19 cellular contexts compared by ENCODE assay signal in the genomic region with DNA sequence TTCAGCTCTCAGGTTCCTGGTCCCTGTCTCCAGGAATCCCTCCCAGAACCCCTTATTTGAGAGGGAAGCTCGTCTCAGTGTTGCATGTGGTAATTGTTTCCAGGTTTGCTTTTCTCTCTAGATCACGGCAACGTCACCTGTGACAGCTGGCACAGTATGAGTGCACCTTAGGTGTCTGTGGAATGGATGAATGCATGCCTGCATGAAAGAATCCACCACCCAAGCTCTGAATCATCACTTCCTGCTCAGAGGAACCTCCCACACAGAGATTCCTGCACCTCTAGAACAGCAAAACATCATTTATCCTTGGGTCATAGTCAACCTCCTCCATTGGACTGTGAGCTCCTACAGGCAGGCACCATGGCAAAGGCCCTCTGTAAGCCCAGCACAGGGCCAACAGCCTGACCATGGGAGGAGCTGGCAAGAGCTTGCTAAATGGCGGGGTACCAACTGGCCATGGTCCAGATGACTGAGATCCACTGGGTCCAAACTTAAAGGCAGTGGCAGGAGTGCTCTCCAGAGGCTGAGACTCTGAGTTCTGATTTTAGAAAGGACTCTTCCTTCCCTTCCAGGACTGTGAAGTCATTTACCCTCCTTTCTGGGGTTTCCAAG.
DNase-seq lines count a peak whose midpoint lies in the region; ATAC-seq, FAIRE-seq and TF ChIP-seq lines count a peak whose summit lies in the region.
"Had no signal": no experiment of that assay in that cellular context is flagged by ENCODE, and none has a peak within 500 bp of the region (broad histone marks: within the 10 kb centered on the region; RNA-seq: fewer than 3 reads in every experiment).

No MANE protein-coding gene starts in this region.

- POLR2A ChIA-PET in activated CD8-positive, alpha-beta T cell treated with anti-CD3 and anti-CD28 coated beads for 36 hours (lab: Charles Lee) = no interaction called here
- POLR2A ChIA-PET in activated CD8-positive, alpha-beta T cell treated with anti-CD3 and anti-CD28 coated beads, Interleukin-2, amount 10 ng/mL, durations not matched to agents 7 days and 5 days (lab: Charles Lee) = interaction anchor here (0.5 kb wide), 1 partner anchor 1547 kb away, joined by 3 read pairs; no protein-coding TSS in a partner anchor

- no peak for TF ChIP-seq CTCF in activated CD8-positive, alpha-beta T cell treated with anti-CD3 and anti-CD28 coated beads for 36 hours (IDR thresholded peaks at IDR 0.05)
- TF ChIP-seq CTCF in bronchial epithelial cell (IDR thresholded peaks at IDR 0.05; ENCODE audit: insufficient read depth, low read length, severe bottlenecking) = no peak
- TF ChIP-seq CTCF in keratinocyte (optimal IDR thresholded peaks at IDR 0.05 in 1 of 3, IDR thresholded peaks at IDR 0.05 in 1 of 3, conservative IDR thresholded peaks at IDR 0.05 in 1 of 3; ENCODE audit: extremely low read depth in 1 of 3, insufficient read depth in 2 of 3, low read length in 3 of 3) = no peak

- no peaks in the 10 kb centered on the region for H3K79me2 ChIP-seq in keratinocyte (ENCODE audit: control insufficient read depth, insufficient read depth, low read length)

- H3K4me2 ChIP-seq in keratinocyte (ENCODE audit: control insufficient read depth, extremely low read depth, insufficient read depth, low read depth, low read length) = no peak overlapping the region

- H3K4me3 ChIP-seq in bronchial epithelial cell (ENCODE audit: low read depth, low read length) = no peak overlapping the region
- no peak overlapping the region for H3K4me3 ChIP-seq in keratinocyte (ENCODE audit: control insufficient read depth in 2 of 3, extremely low read depth in 1 of 3, insufficient read depth in 2 of 3, low read depth in 1 of 3, low read length in 3 of 3)
- H3K4me3 ChIP-seq: MG63, stomach, upper lobe of left lung had no signal

- H3K36me3 ChIP-seq in bronchial epithelial cell (ENCODE audit: control insufficient read depth, insufficient read depth, low read length) (peaks cover 16% of the 10 kb centered on the region), keratinocyte (ENCODE audit: control insufficient read depth in 2 of 2, extremely low read depth in 1 of 2, insufficient read depth in 2 of 2, low read length in 2 of 2) (peaks cover 20 to 24% of the 10 kb centered on the region in 2 experiments)
- H3K36me3 ChIP-seq: MG63, neutrophil, upper lobe of left lung had no signal

- DNase-seq in activated CD8-positive, alpha-beta T cell treated with anti-CD3 and anti-CD28 coated beads for 36 hours = peak; percentile 28
- DNase-seq in activated CD8-positive, alpha-beta T cell treated with anti-CD3 and anti-CD28 coated beads, Interleukin-2, amount 10 ng/mL, durations not matched to agents 7 days and 5 days = no peak
- peak; percentile 89 for DNase-seq in bronchial epithelial cell (ENCODE audit: low read depth)
- peak; percentile 35 for DNase-seq in keratinocyte (ENCODE audit: low read depth, low spot score)
- DNase-seq in NCI-H1436 (lab: John Stamatoyannopoulos, UW) = no peak
- no peak for DNase-seq in NCI-H1417 treated with DMSO at 0.1 percent for 48 hours (lab: John Stamatoyannopoulos, UW)
- no peak for DNase-seq in CD1c-positive myeloid dendritic cell (ENCODE audit: extremely low spot score)
- DNase-seq: activated CD4-positive, alpha-beta T cell treated with anti-CD3 and anti-CD28 coated beads, Interleukin-2, amount 50 U/mL, for 1 hour; MG63; NCI-H2227 treated with DMSO at 0.1 percent for 48 hours; stomach; upper lobe of left lung had no signal

- H3K9ac ChIP-seq in keratinocyte (ENCODE audit: control insufficient read depth, extremely low read depth, insufficient read depth, low read length) = no peak overlapping the region

- H3K9me3 Mint-ChIP-seq in activated CD8-positive, alpha-beta T cell treated with anti-CD3 and anti-CD28 coated beads for 36 hours = no peaks in the 10 kb centered on the region
- H3K9me3 Mint-ChIP-seq in activated CD8-positive, alpha-beta T cell treated with anti-CD3 and anti-CD28 coated beads, Interleukin-2, amount 10 ng/mL, durations not matched to agents 7 days and 5 days (ENCODE audit: insufficient read depth) = no peaks in the 10 kb centered on the region
- H3K9me3 Mint-ChIP-seq: activated T-helper 2 cell treated with anti-CD3 and anti-CD28 coated beads, Interferon-gamma antibody, Interleukin-2, Interleukin-4, amounts not matched to agents 10 μg/mL and 5 μg/mL and 100 μg/mL, durations not matched to agents 14 hours and 24 hours and 36 hours had no signal

- peak; percentile 71 for ATAC-seq in activated CD8-positive, alpha-beta T cell treated with anti-CD3 and anti-CD28 coated beads for 36 hours
- ATAC-seq in activated CD8-positive, alpha-beta T cell treated with anti-CD3 and anti-CD28 coated beads, Interleukin-2, amount 10 ng/mL, durations not matched to agents 7 days and 5 days = no peak
- peak; percentile 49 for ATAC-seq in HG03442 (IDR thresholded peaks at IDR 0.05; ENCODE audit: unreplicated experiment)
- ATAC-seq: HepG2 had no signal

- no peaks in the 10 kb centered on the region for H3K9me1 ChIP-seq in keratinocyte (ENCODE audit: control insufficient read depth, extremely low read depth, insufficient read depth, low read length)

- no peaks in the 10 kb centered on the region for H4K20me1 ChIP-seq in keratinocyte (ENCODE audit: control insufficient read depth, extremely low read depth, insufficient read depth, low read length)

- no peaks in the 10 kb centered on the region for H3K9me3 ChIP-seq in keratinocyte (ENCODE audit: control insufficient read depth, low read depth, low read length)
- H3K9me3 ChIP-seq: MG63, neutrophil, upper lobe of left lung had no signal

- dilution Hi-C loops in keratinocyte (cut with MboI; ENCODE audit: extremely low pct_ligation_motif_present, low sequenced_read_pairs) = no loop called here

- no peak overlapping the region for H3K27ac ChIP-seq in keratinocyte (ENCODE audit: control insufficient read depth, insufficient read depth, low read length)
- H3K27ac ChIP-seq: C4-2B, neutrophil, stomach, upper lobe of left lung had no signal

- H3K27me3 ChIP-seq in bronchial epithelial cell (ENCODE audit: control insufficient read depth, insufficient read depth, low read length) = no peaks in the 10 kb centered on the region
- no peaks in the 10 kb centered on the region for H3K27me3 ChIP-seq in keratinocyte (ENCODE audit: control insufficient read depth, extremely low read depth, insufficient read depth, low read length)
- H3K27me3 ChIP-seq: MG63, neutrophil, stomach, upper lobe of left lung had no signal

- no peak overlapping the region for H3K27ac Mint-ChIP-seq in activated CD8-positive, alpha-beta T cell treated with anti-CD3 and anti-CD28 coated beads for 36 hours
- H3K27ac Mint-ChIP-seq in activated CD8-positive, alpha-beta T cell treated with anti-CD3 and anti-CD28 coated beads, Interleukin-2, amount 10 ng/mL, durations not matched to agents 7 days and 5 days = no peak overlapping the region
- H3K27ac Mint-ChIP-seq: activated T-helper 2 cell treated with anti-CD3 and anti-CD28 coated beads, Interferon-gamma antibody, Interleukin-2, Interleukin-4, amounts not matched to agents 10 μg/mL and 5 μg/mL and 100 μg/mL, durations not matched to agents 14 hours and 24 hours and 36 hours had no signal

- no peaks in the 10 kb centered on the region for H3K27me3 Mint-ChIP-seq in activated CD8-positive, alpha-beta T cell treated with anti-CD3 and anti-CD28 coated beads for 36 hours
- peaks cover 3% of the 10 kb centered on the region for H3K27me3 Mint-ChIP-seq in activated CD8-positive, alpha-beta T cell treated with anti-CD3 and anti-CD28 coated beads, Interleukin-2, amount 10 ng/mL, durations not matched to agents 7 days and 5 days (ENCODE audit: low read depth)

- peak; percentile 96 for FAIRE-seq in bronchial epithelial cell (lab: Jason Lieb, UNC)
- peak; percentile 100 for FAIRE-seq in keratinocyte (lab: Jason Lieb, UNC)
- FAIRE-seq: HepG2, RCC 7860, TTC549 had no signal

- H3K4me3 Mint-ChIP-seq in activated CD8-positive, alpha-beta T cell treated with anti-CD3 and anti-CD28 coated beads for 36 hours = no peak overlapping the region
- H3K4me3 Mint-ChIP-seq in activated CD8-positive, alpha-beta T cell treated with anti-CD3 and anti-CD28 coated beads, Interleukin-2, amount 10 ng/mL, durations not matched to agents 7 days and 5 days = no peak overlapping the region

- H3K36me3 Mint-ChIP-seq in activated CD8-positive, alpha-beta T cell treated with anti-CD3 and anti-CD28 coated beads for 36 hours (ENCODE audit: low read depth) = no peaks in the 10 kb centered on the region
- H3K36me3 Mint-ChIP-seq in activated CD8-positive, alpha-beta T cell treated with anti-CD3 and anti-CD28 coated beads, Interleukin-2, amount 10 ng/mL, durations not matched to agents 7 days and 5 days (ENCODE audit: low read depth) = no peaks in the 10 kb centered on the region

- peaks cover 6% of the 10 kb centered on the region for H3K4me1 Mint-ChIP-seq in activated CD8-positive, alpha-beta T cell treated with anti-CD3 and anti-CD28 coated beads for 36 hours (ENCODE audit: low read depth)
- peaks cover 6% of the 10 kb centered on the region for H3K4me1 Mint-ChIP-seq in activated CD8-positive, alpha-beta T cell treated with anti-CD3 and anti-CD28 coated beads, Interleukin-2, amount 10 ng/mL, durations not matched to agents 7 days and 5 days (ENCODE audit: low read depth)

- intact Hi-C loops in activated CD8-positive, alpha-beta T cell treated with anti-CD3 and anti-CD28 coated beads for 36 hours (cut with micrococcal nuclease) = no loop called here

- H3K4me1 ChIP-seq in keratinocyte (ENCODE audit: control insufficient read depth, extremely low read depth, insufficient read depth, low read length) = peaks cover 15% of the 10 kb centered on the region
- H3K4me1 ChIP-seq: stomach, upper lobe of left lung had no signal

- CTCF ChIA-PET in activated CD8-positive, alpha-beta T cell treated with anti-CD3 and anti-CD28 coated beads for 36 hours (lab: Charles Lee) = interaction anchor here (0.8 to 2.7 kb wide), 2 partner anchors 8 to 110 kb away, joined by 3 to 20 read pairs; no protein-coding TSS in a partner anchor
- CTCF ChIA-PET in activated CD8-positive, alpha-beta T cell treated with anti-CD3 and anti-CD28 coated beads, Interleukin-2, amount 10 ng/mL, durations not matched to agents 7 days and 5 days (lab: Charles Lee) = interaction anchor here (1.8 kb wide), 1 partner anchor 108 kb away, joined by 4 read pairs; no protein-coding TSS in a partner anchor

- no peak overlapping the region for H2AFZ ChIP-seq in keratinocyte (ENCODE audit: control insufficient read depth, low read length)

Comparison
In these comparisons a context has a peak if more than half of its experiments do, and no peak if none do; other contexts are left out.
1. DNase-seq: peak in activated CD8-positive, alpha-beta T cell treated with anti-CD3 and anti-CD28 coated beads for 36 hours (single experiment), bronchial epithelial cell (single experiment) and keratinocyte (single experiment); none in activated CD8-positive, alpha-beta T cell treated with anti-CD3 and anti-CD28 coated beads, Interleukin-2, amount 10 ng/mL, durations not matched to agents 7 days and 5 days (single experiment), NCI-H1436 (single experiment), NCI-H1417 treated with DMSO at 0.1 percent for 48 hours (single experiment) and CD1c-positive myeloid dendritic cell (single experiment).